ENCODE assay signal across 9 cellular contexts in the genomic region with DNA sequence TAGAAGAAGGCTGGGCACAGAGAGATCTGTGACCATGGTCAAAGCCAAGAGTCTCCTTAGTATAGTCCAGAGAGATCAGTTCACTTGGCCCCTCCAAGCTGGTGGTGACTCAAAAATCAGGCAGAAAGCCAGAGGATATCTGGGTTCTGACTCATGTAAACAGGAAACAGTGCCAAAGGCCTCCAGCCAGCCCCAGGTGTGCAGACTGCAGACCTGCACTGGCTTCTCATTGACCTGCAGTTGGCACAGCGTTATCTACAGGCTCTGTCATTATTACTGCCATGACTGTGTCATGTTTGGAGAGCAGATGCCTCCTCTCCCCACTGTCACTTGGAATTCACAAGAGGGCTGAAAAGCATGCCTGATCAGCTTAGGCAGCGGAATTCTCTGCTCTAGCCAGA.
A peak's percentile ranks its signal among the peaks of the same experiment; 100 is the strongest.
DNase-seq lines count a peak whose midpoint lies in the region; ATAC-seq and TF ChIP-seq lines count a peak whose summit lies in the region.
"Had no signal": no experiment of that assay in that cellular context is flagged by ENCODE, and none has a peak within 500 bp of the region (broad histone marks: within the 10 kb centered on the region; RNA-seq: fewer than 3 reads in every experiment).

No MANE protein-coding gene starts in this region.

- no peaks in the 10 kb centered on the region for H3K27me3 Mint-ChIP-seq in WTC11 (ENCODE audit: low read depth)

- H4K5ac ChIP-seq in mesendoderm (ENCODE audit: low read length), result no peak overlapping the region

- no peaks in the 10 kb centered on the region for H3K27me3 ChIP-seq in mesendoderm (ENCODE audit: insufficient read depth, low read length, poor library complexity)

- no CpG with 5 or more reads among the region's 2 CpGs for WGBS in mesendoderm (ENCODE audit: extremely low coverage, insufficient coverage, low lambda C conversion rate)

- no peak overlapping the region for H3K56ac ChIP-seq in mesendoderm (ENCODE audit: low read length)

- CTCF ChIA-PET in WTC11 (lab: Charles Lee), result interaction anchor here (1.3 to 1.7 kb wide), 2 partner anchors 9 to 47 kb away, joined by 6 to 8 read pairs; no protein-coding TSS in a partner anchor

- H2AK5ac ChIP-seq in mesendoderm (ENCODE audit: low read length), result no peak overlapping the region

- peak overlapping the region; percentile 66 to 83 for H3K27ac ChIP-seq in coronary artery
- H3K27ac ChIP-seq in mesendoderm (ENCODE audit: low read depth, low read length), result no peak overlapping the region
- H3K27ac ChIP-seq: SK-N-MC had no signal

- no peaks in the 10 kb centered on the region for H3K9me3 Mint-ChIP-seq in WTC11

- ATAC-seq in GM19467 (IDR thresholded peaks at IDR 0.05; ENCODE audit: unreplicated experiment) (no peak), WTC11 (no peak), HG03457 (IDR thresholded peaks at IDR 0.05; ENCODE audit: unreplicated experiment) (no peak), GM18909 (IDR thresholded peaks at IDR 0.05; ENCODE audit: poor library complexity, unreplicated experiment) (no peak)

- no peak overlapping the region for H2BK120ac ChIP-seq in mesendoderm (ENCODE audit: low read depth, low read length)

- DNase-seq in COLO829 (ENCODE audit: low spot score) (peak; percentile 84), NCI-H2081 treated with DMSO at 0.1 percent for 48 hours (lab: John Stamatoyannopoulos, UW) (peak; percentile 26), coronary artery (ENCODE audit: low spot score) (peak; percentile 78), mesendoderm (peak; percentile 54), WTC11 (ENCODE audit: low spot score) (no peak)

- H3K4me3 ChIP-seq in coronary artery, result no peak overlapping the region
- no peak overlapping the region for H3K4me3 ChIP-seq in mesendoderm (ENCODE audit: low read length)
- H3K4me3 ChIP-seq: SK-N-MC had no signal

- no peak overlapping the region for H3K27ac Mint-ChIP-seq in WTC11

- no peak overlapping the region for H3K9ac ChIP-seq in mesendoderm (ENCODE audit: low read length)

- H3K4me1 Mint-ChIP-seq in WTC11, result no peaks in the 10 kb centered on the region

- TF ChIP-seq CTCF in coronary artery (IDR thresholded peaks at IDR 0.05) (no peak), WTC11 (IDR thresholded peaks at IDR 0.05) (no peak)

- no peak overlapping the region for H3K4me2 ChIP-seq in mesendoderm (ENCODE audit: low read length)

- no peaks in the 10 kb centered on the region for H3K4me1 ChIP-seq in mesendoderm (ENCODE audit: control insufficient read depth, low read depth, low read length)

- H2BK15ac ChIP-seq in mesendoderm (replicated peaks; ENCODE audit: low read depth), result no peak overlapping the region

- no peaks in the 10 kb centered on the region for H3K79me1 ChIP-seq in mesendoderm (ENCODE audit: low read length)

- no peak overlapping the region for H3K4ac ChIP-seq in mesendoderm (ENCODE audit: low read depth, low read length)

- H3K18ac ChIP-seq in mesendoderm (ENCODE audit: low read length), result no peak overlapping the region

- H3K79me2 ChIP-seq in mesendoderm (ENCODE audit: control insufficient read depth, insufficient read depth, low read length), result no peaks in the 10 kb centered on the region

- H3K4me3 Mint-ChIP-seq in WTC11, result no peak overlapping the region

- no peak overlapping the region for H2BK5ac ChIP-seq in mesendoderm (ENCODE audit: low read length)

- POLR2A ChIA-PET in WTC11 (lab: Charles Lee), result no interaction called here

- no peaks in the 10 kb centered on the region for H3K36me3 Mint-ChIP-seq in WTC11

- H3K36me3 ChIP-seq in mesendoderm (ENCODE audit: control insufficient read depth, insufficient read depth, low read length), result no peaks in the 10 kb centered on the region

- H3K23ac ChIP-seq in mesendoderm (ENCODE audit: low read length), result no peak overlapping the region

- H4K8ac ChIP-seq in mesendoderm (ENCODE audit: low read depth, low read length), result no peak overlapping the region

TF ChIP-seq in WTC11, 78 proteins besides CTCF, POLR2A, EP300 and RAD21 (continues in another document):
- TF ChIP-seq ZNF671 (CRISPR knock-in tag; IDR thresholded peaks at IDR 0.05) (no peak), CBFB (CRISPR knock-in tag; IDR thresholded peaks at IDR 0.05; ENCODE audit: low read depth) (no peak)
- TF ChIP-seq, protein P1, sequence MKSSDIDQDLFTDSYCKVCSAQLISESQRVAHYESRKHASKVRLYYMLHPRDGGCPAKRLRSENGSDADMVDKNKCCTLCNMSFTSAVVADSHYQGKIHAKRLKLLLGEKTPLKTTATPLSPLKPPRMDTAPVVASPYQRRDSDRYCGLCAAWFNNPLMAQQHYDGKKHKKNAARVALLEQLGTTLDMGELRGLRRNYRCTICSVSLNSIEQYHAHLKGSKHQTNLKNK (CRISPR knock-in tag; IDR thresholded peaks at IDR 0.05), result no peak
- TF ChIP-seq, protein P2, sequence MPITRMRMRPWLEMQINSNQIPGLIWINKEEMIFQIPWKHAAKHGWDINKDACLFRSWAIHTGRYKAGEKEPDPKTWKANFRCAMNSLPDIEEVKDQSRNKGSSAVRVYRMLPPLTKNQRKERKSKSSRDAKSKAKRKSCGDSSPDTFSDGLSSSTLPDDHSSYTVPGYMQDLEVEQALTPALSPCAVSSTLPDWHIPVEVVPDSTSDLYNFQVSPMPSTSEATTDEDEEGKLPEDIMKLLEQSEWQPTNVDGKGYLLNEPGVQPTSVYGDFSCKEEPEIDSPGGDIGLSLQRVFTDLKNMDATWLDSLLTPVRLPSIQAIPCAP (CRISPR knock-in tag; IDR thresholded peaks at IDR 0.05), result no peak
- TF ChIP-seq, protein P3, sequence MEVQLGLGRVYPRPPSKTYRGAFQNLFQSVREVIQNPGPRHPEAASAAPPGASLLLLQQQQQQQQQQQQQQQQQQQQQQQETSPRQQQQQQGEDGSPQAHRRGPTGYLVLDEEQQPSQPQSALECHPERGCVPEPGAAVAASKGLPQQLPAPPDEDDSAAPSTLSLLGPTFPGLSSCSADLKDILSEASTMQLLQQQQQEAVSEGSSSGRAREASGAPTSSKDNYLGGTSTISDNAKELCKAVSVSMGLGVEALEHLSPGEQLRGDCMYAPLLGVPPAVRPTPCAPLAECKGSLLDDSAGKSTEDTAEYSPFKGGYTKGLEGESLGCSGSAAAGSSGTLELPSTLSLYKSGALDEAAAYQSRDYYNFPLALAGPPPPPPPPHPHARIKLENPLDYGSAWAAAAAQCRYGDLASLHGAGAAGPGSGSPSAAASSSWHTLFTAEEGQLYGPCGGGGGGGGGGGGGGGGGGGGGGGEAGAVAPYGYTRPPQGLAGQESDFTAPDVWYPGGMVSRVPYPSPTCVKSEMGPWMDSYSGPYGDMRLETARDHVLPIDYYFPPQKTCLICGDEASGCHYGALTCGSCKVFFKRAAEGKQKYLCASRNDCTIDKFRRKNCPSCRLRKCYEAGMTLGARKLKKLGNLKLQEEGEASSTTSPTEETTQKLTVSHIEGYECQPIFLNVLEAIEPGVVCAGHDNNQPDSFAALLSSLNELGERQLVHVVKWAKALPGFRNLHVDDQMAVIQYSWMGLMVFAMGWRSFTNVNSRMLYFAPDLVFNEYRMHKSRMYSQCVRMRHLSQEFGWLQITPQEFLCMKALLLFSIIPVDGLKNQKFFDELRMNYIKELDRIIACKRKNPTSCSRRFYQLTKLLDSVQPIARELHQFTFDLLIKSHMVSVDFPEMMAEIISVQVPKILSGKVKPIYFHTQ (CRISPR knock-in tag; IDR thresholded peaks at IDR 0.05), result no peak
- TF ChIP-seq, protein P4, sequence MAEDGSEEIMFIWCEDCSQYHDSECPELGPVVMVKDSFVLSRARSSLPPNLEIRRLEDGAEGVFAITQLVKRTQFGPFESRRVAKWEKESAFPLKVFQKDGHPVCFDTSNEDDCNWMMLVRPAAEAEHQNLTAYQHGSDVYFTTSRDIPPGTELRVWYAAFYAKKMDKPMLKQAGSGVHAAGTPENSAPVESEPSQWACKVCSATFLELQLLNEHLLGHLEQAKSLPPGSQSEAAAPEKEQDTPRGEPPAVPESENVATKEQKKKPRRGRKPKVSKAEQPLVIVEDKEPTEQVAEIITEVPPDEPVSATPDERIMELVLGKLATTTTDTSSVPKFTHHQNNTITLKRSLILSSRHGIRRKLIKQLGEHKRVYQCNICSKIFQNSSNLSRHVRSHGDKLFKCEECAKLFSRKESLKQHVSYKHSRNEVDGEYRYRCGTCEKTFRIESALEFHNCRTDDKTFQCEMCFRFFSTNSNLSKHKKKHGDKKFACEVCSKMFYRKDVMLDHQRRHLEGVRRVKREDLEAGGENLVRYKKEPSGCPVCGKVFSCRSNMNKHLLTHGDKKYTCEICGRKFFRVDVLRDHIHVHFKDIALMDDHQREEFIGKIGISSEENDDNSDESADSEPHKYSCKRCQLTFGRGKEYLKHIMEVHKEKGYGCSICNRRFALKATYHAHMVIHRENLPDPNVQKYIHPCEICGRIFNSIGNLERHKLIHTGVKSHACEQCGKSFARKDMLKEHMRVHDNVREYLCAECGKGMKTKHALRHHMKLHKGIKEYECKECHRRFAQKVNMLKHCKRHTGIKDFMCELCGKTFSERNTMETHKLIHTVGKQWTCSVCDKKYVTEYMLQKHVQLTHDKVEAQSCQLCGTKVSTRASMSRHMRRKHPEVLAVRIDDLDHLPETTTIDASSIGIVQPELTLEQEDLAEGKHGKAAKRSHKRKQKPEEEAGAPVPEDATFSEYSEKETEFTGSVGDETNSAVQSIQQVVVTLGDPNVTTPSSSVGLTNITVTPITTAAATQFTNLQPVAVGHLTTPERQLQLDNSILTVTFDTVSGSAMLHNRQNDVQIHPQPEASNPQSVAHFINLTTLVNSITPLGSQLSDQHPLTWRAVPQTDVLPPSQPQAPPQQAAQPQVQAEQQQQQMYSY (CRISPR knock-in tag; IDR thresholded peaks at IDR 0.05), result no peak
- TF ChIP-seq, protein P5, sequence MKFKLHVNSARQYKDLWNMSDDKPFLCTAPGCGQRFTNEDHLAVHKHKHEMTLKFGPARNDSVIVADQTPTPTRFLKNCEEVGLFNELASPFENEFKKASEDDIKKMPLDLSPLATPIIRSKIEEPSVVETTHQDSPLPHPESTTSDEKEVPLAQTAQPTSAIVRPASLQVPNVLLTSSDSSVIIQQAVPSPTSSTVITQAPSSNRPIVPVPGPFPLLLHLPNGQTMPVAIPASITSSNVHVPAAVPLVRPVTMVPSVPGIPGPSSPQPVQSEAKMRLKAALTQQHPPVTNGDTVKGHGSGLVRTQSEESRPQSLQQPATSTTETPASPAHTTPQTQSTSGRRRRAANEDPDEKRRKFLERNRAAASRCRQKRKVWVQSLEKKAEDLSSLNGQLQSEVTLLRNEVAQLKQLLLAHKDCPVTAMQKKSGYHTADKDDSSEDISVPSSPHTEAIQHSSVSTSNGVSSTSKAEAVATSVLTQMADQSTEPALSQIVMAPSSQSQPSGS (CRISPR knock-in tag; IDR thresholded peaks at IDR 0.05; ENCODE audit: borderline replicate concordance, low read depth), result no peak
